8 cellular contexts compared by ENCODE assay signal in genomic region chrX:15674899-15675489, GRCh38. TPM values are rescaled to one million over a fixed set of nuclear protein-coding genes. Genes with fewer than 3 reads are reported as not detected.
DNase-seq lines count a peak whose midpoint lies in the region; ATAC-seq and TF ChIP-seq lines count a peak whose summit lies in the region.

No MANE protein-coding gene starts in this region.

- H3K4me1 ChIP-seq in CD4-positive, CD25-positive, alpha-beta regulatory T cell (ENCODE audit: control insufficient read depth, insufficient read depth, low read length, poor library complexity, severe bottlenecking), result peaks cover 18% of the 10 kb centered on the region
- H3K4me1 ChIP-seq in ectodermal cell (ENCODE audit: control insufficient read depth, insufficient read depth, low read length) (no peaks in the 10 kb centered on the region), lower lobe of right lung (peaks cover 8% of the 10 kb centered on the region)

- H3K36me3 ChIP-seq in CD4-positive, CD25-positive, alpha-beta regulatory T cell (ENCODE audit: control insufficient read depth, insufficient read depth, low read length), result no peaks in the 10 kb centered on the region
- H3K36me3 ChIP-seq in ectodermal cell (ENCODE audit: control insufficient read depth, insufficient read depth, low read length), result no peaks in the 10 kb centered on the region
- no peaks in the 10 kb centered on the region for H3K36me3 ChIP-seq in lower lobe of right lung

- H3K27me3 ChIP-seq in CD4-positive, CD25-positive, alpha-beta regulatory T cell (ENCODE audit: control insufficient read depth, insufficient read depth, low read length), result no peaks in the 10 kb centered on the region
- H3K27me3 ChIP-seq in ectodermal cell (ENCODE audit: control insufficient read depth, insufficient read depth, low read length, poor library complexity, severe bottlenecking) (no peaks in the 10 kb centered on the region), lower lobe of right lung (ENCODE audit: low read depth) (no peaks in the 10 kb centered on the region)

- H3K27me3 Mint-ChIP-seq in CD4-positive, CD25-positive, alpha-beta regulatory T cell, result peaks cover 5% of the 10 kb centered on the region

- H3K9me3 Mint-ChIP-seq in CD4-positive, CD25-positive, alpha-beta regulatory T cell, result no peaks in the 10 kb centered on the region

- WGBS in ectodermal cell, 2 experiments, result 0 to 1% methylated on average over 46 of the region's 46 CpGs

- H3K4me3 ChIP-seq in CD4-positive, CD25-positive, alpha-beta regulatory T cell (ENCODE audit: low read depth, low read length), result peak overlapping the region; percentile 80
- peak overlapping the region; percentile 67 for H3K4me3 ChIP-seq in ectodermal cell (ENCODE audit: insufficient read depth, low read depth, low read length)
- H3K4me3 ChIP-seq in lower lobe of right lung, result peak overlapping the region; percentile 76

- peak; percentile 82 to 85 for ATAC-seq in CD4-positive, CD25-positive, alpha-beta regulatory T cell (ENCODE audit: low read depth in 2 of 2)
- ATAC-seq in GM19438 (IDR thresholded peaks at IDR 0.05; ENCODE audit: low read depth, unreplicated experiment) (peak; percentile 80), HG03565 (IDR thresholded peaks at IDR 0.05; ENCODE audit: unreplicated experiment) (peak; percentile 61), lower lobe of right lung (peak; percentile 96 to 97)

- peak; percentile 76 to 99 (median 97) for DNase-seq in CD4-positive, CD25-positive, alpha-beta regulatory T cell
- DNase-seq in NCI-H748 treated with DMSO at 0.1 percent for 48 hours (lab: John Stamatoyannopoulos, UW) (peak; percentile 85), lower lobe of right lung (peak; percentile 83)
- DNase-seq in activated CD4-positive, alpha-beta T cell treated with anti-CD3 and anti-CD28 coated beads, Interleukin-2, amount 50 U/mL, for 48 hours, result peak; percentile 88 to 90
- peak; percentile 57 to 84 (median 72) for DNase-seq in stimulated activated CD4-positive, alpha-beta T cell treated with anti-CD3 and anti-CD28 coated beads, TNF-alpha, amount 100 ng/mL, for 1 hour (ENCODE audit: low read depth in 3 of 3, low spot score in 1 of 3)

- peak overlapping the region; percentile 99 for H3K27ac ChIP-seq in CD4-positive, CD25-positive, alpha-beta regulatory T cell (ENCODE audit: insufficient read depth, low read length, poor library complexity, severe bottlenecking)
- H3K27ac ChIP-seq in ectodermal cell (ENCODE audit: insufficient read depth, low read depth, low read length, poor library complexity, severe bottlenecking) (peak overlapping the region; percentile 93), lower lobe of right lung (peak overlapping the region; percentile 97)

- no peaks in the 10 kb centered on the region for H3K9me3 ChIP-seq in CD4-positive, CD25-positive, alpha-beta regulatory T cell (ENCODE audit: control insufficient read depth in 2 of 2, low read length in 2 of 2)
- H3K9me3 ChIP-seq in ectodermal cell (ENCODE audit: control insufficient read depth, low read length) (no peaks in the 10 kb centered on the region), lower lobe of right lung (no peaks in the 10 kb centered on the region)

- no peak for TF ChIP-seq CTCF in lower lobe of right lung (IDR thresholded peaks at IDR 0.05)

- no peak overlapping the region for H3K27ac Mint-ChIP-seq in CD4-positive, CD25-positive, alpha-beta regulatory T cell

- peaks cover 0 to 17% (median 5%) of the 10 kb centered on the region in 4 donors for H3K4me1 Mint-ChIP-seq in CD4-positive, CD25-positive, alpha-beta regulatory T cell

- H3K4me3 Mint-ChIP-seq in CD4-positive, CD25-positive, alpha-beta regulatory T cell, result no peak overlapping the region

- H3K36me3 Mint-ChIP-seq in CD4-positive, CD25-positive, alpha-beta regulatory T cell, result no peaks in the 10 kb centered on the region

- intact Hi-C loops in lower lobe of right lung (cut with DNase I), result no loop called here

RNA-seq across cellular contexts. Expression of gene CLTRN, which starts 10.4 kb away (rescaled TPM):
- not detected for total RNA-seq in CD4-positive, CD25-positive, alpha-beta regulatory T cell
- under 1 TPM in 3 of 4 donors, not detected in 1; 0.11 to 0.17 (median 0.17) TPM for polyA plus RNA-seq in CD4-positive, CD25-positive, alpha-beta regulatory T cell
- polyA plus RNA-seq in ectodermal cell (2013, experiment 1 of 4), result 2.1 TPM
- 2.5 TPM for polyA plus RNA-seq in ectodermal cell (2013, experiment 2 of 4)
- polyA plus RNA-seq in ectodermal cell (2013, experiment 3 of 4), result 1.3 TPM
- polyA plus RNA-seq in ectodermal cell (2013, experiment 4 of 4), result 2.8 TPM
- total RNA-seq in lower lobe of right lung, result 0.38 TPM

Comparison
In these comparisons a context has a peak if more than half of its experiments do, and no peak if none do; other contexts are left out.
1. Peak in every context shown above with its lines: DNase-seq, ATAC-seq, H3K4me3 ChIP-seq and H3K27ac ChIP-seq.